In the genomic region with DNA sequence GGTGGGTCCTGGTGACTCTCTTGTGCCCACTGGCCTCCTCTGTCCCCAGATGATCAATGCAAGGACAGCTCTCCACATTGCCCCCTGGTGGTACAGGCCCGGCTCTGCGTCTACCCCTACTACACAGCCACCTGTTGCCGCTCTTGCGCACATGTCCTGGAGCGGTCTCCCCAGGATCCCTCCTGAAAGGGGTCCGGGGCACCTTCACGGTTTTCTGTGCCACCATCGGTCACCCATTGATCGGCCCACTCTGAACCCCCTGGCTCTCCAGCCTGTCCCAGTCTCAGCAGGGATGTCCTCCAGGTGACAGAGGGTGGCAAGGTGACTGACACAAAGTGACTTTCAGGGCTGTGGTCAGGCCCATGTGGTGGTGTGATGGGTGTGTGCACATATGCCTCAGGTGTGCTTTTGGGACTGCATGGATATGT, we compare ENCODE assay signal across 8 cellular contexts. TPM values are rescaled to one million over a fixed set of nuclear protein-coding genes. Genes with fewer than 3 reads are reported as not detected.
DNase-seq lines count a peak whose midpoint lies in the region; ATAC-seq and TF ChIP-seq lines count a peak whose summit lies in the region.

No MANE protein-coding gene starts in this region.

- 8 to 20% methylated on average over 9 of the region's 9 CpGs for WGBS in sigmoid colon, 2 donors

- no peaks in the 10 kb centered on the region for H3K27me3 ChIP-seq in ascending aorta
- H3K27me3 ChIP-seq in sigmoid colon, result no peaks in the 10 kb centered on the region

- TF ChIP-seq CTCF in ascending aorta (IDR thresholded peaks at IDR 0.05) (peak; percentile 87 to 92 (median 90)), sigmoid colon (IDR thresholded peaks at IDR 0.05) (peak; percentile 88 to 98 (median 94))

- H3K4me1 ChIP-seq in ascending aorta (peaks cover 48 to 58% of the 10 kb centered on the region in 2 donors), sigmoid colon (peaks cover 0 to 73% (median 61%) of the 10 kb centered on the region in 4 donors)

- H3K9me3 ChIP-seq in ascending aorta (no peaks in the 10 kb centered on the region), sigmoid colon (no peaks in the 10 kb centered on the region)

- H3K27ac ChIP-seq in ascending aorta (peak overlapping the region; percentile 98 to 100), sigmoid colon (peak overlapping the region; percentile 95 to 99 (median 98))

- peaks cover 7 to 27% of the 10 kb centered on the region in 2 donors for H3K36me3 ChIP-seq in ascending aorta
- peaks cover 0 to 16% (median 5%) of the 10 kb centered on the region in 4 donors for H3K36me3 ChIP-seq in sigmoid colon

- TF ChIP-seq POLR2A in sigmoid colon (IDR thresholded peaks at IDR 0.05), result no peak

- peak; percentile 69 for DNase-seq in EH (ENCODE audit: low read depth)
- DNase-seq in MV-4-11 (lab: John Stamatoyannopoulos, UW), result peak; percentile 24
- DNase-seq in T follicular helper cell (ENCODE audit: low read depth), result peak; percentile 54
- DNase-seq in ascending aorta (ENCODE audit: low spot score in 2 of 2), result peak in 1 of 2 donors; percentile 89
- peak; percentile 78 for DNase-seq in hepatic stellate cell (ENCODE audit: low spot score)
- peak; percentile 91 for DNase-seq in sigmoid colon

- ATAC-seq in GM18907 (IDR thresholded peaks at IDR 0.05; ENCODE audit: unreplicated experiment) (no peak), GM18498 (IDR thresholded peaks at IDR 0.05; ENCODE audit: unreplicated experiment) (no peak)

- H3K4me3 ChIP-seq in ascending aorta (peak overlapping the region; percentile 60 to 63), sigmoid colon (peak overlapping the region in 3 of 4 donors; percentile 54 to 59 (median 57))

- intact Hi-C loops in ascending aorta (cut with DNase I) (loop anchor here (1.0 to 2.0 kb wide), 2 partner anchors 53 to 61 kb away; no protein-coding TSS in a partner anchor), sigmoid colon (cut with DNase I) (loop anchor here (2.0 to 10.0 kb wide), 5 partner anchors 135 to 415 kb away; a partner anchor contains a TSS)

- no peak for TF ChIP-seq EP300 in sigmoid colon (IDR thresholded peaks at IDR 0.05)

RNA-seq across cellular contexts. Expression of a gene that starts 10.8 kb away (rescaled TPM):
- total RNA-seq in ascending aorta, result 85.3 TPM
- 10 to 100 TPM; 14.6 to 36.0 (median 24.3) TPM for total RNA-seq in sigmoid colon
- polyA plus RNA-seq in sigmoid colon, result 10 to 100 TPM in 1 of 3 donors, 1 to 10 TPM in 2; 2.1 to 14.0 (median 4.8) TPM

RNA-seq across cellular contexts. Expression of a gene that starts 19.4 kb away (rescaled TPM):
- total RNA-seq in ascending aorta (394 TPM), sigmoid colon (100 to 1,000 TPM; 159 to 352 (median 212) TPM)
- polyA plus RNA-seq in sigmoid colon, result 100 to 1,000 TPM; 119 to 194 (median 153) TPM

RNA-seq across cellular contexts. Expression of a gene that starts 44.5 kb away (rescaled TPM):
- not detected for total RNA-seq in ascending aorta
- total RNA-seq in sigmoid colon, result not detected
- under 1 TPM in 1 of 3 donors, not detected in 2; 0.35 TPM for polyA plus RNA-seq in sigmoid colon

RNA-seq across cellular contexts. Expression of a gene that starts 52.1 kb away (rescaled TPM):
- total RNA-seq in ascending aorta (55.8 TPM), sigmoid colon (10 to 100 TPM in 3 of 4 donors, 1 to 10 TPM in 1; 9.2 to 23.8 (median 13.8) TPM)
- 1 to 10 TPM; 2.1 to 8.7 (median 3.0) TPM for polyA plus RNA-seq in sigmoid colon
